Comparison of ENCODE assay signal across 16 cellular contexts in the genomic region with DNA sequence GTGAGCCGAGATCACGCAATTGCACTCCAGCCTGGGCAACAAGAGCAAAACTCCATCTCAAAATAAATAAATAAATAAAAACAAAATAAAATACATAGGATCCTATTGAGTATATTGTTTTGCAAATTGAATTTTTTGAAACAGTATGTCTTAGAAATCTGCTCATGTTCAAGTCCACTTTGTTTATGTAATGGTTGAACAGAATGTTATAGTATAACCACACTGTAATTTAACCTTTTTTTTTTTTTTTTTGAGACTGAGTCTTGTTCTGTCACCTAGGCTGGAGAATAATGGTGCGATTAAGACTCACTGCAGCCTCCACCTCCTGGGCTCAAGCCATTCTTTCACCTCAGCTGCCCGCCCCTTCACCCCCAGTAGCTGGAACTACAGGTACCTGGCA. TPM values are rescaled to one million over a fixed set of nuclear protein-coding genes. Genes with fewer than 3 reads are reported as not detected.
DNase-seq lines count a peak whose midpoint lies in the region; ATAC-seq, FAIRE-seq and TF ChIP-seq lines count a peak whose summit lies in the region.
"Had no signal": no experiment of that assay in that cellular context is flagged by ENCODE, and none has a peak within 500 bp of the region (broad histone marks: within the 10 kb centered on the region; RNA-seq: fewer than 3 reads in every experiment).

No MANE protein-coding gene starts in this region.

- no peaks in the 10 kb centered on the region for H3K9me3 Mint-ChIP-seq in HFFc6
- H3K9me3 Mint-ChIP-seq: CD4-positive, alpha-beta memory T cell had no signal

- H2BK5ac ChIP-seq in trophoblast cell (ENCODE audit: low read depth, low read length, poor library complexity) = no peak overlapping the region

- H3K27me3 Mint-ChIP-seq in HFFc6 (ENCODE audit: insufficient read depth) = no peaks in the 10 kb centered on the region; the same call in 1 of the 2 replicates
- H3K27me3 Mint-ChIP-seq: B cell; CD4-positive, alpha-beta memory T cell had no signal

- TF ChIP-seq CTCF in HFFc6 (IDR thresholded peaks at IDR 0.05) = no peak
- no peak for TF ChIP-seq CTCF in K562 (IDR thresholded peaks at IDR 0.05 in 2 of 3, conservative IDR thresholded peaks at IDR 0.05 in 1 of 3; ENCODE audit: insufficient read depth in 2 of 3, low read depth in 1 of 3, low read length in 3 of 3)

- H3K79me2 ChIP-seq in K562 (ENCODE audit: control insufficient read depth, insufficient read depth, low read length) (no peaks in the 10 kb centered on the region), trophoblast cell (ENCODE audit: control insufficient read depth, insufficient read depth, low read length, poor library complexity) (no peaks in the 10 kb centered on the region)

- peaks cover 0 to 32% (median 0%) of the 10 kb centered on the region in 11 experiments; a peak in 3 of 22 replicates for H4K20me1 ChIP-seq in BLaER1 treated with 17β-estradiol and CSF1 and Interleukin-3, amounts not matched to agents 10 nM and 100 nM
- no peaks in the 10 kb centered on the region for H4K20me1 ChIP-seq in K562 (replicated peaks; ENCODE audit: control insufficient read depth, insufficient read depth, low read length)

- WGBS in K562 (ENCODE audit: insufficient coverage, low coverage, missing lambda C conversion rate) = 91% methylated on average over 4 of the region's 4 CpGs
- no CpG with 5 or more reads among the region's 4 CpGs for whole genome bisulfite sequencing in trophoblast cell (ENCODE audit: extremely low coverage, insufficient coverage, insufficient read length)

- no peak overlapping the region for H2BK120ac ChIP-seq in trophoblast cell (ENCODE audit: insufficient read depth, low read length, poor library complexity)

- H3K4me1 Mint-ChIP-seq in HFFc6 (ENCODE audit: low read depth) = peaks cover 46% of the 10 kb centered on the region
- H3K4me1 Mint-ChIP-seq: CD4-positive, alpha-beta memory T cell had no signal

- no peak overlapping the region for H3K23ac ChIP-seq in trophoblast cell (ENCODE audit: low read length)

- no peak for ATAC-seq in K562
- no peak for ATAC-seq in stimulated activated naive CD8-positive, alpha-beta T cell treated with anti-CD3 and anti-CD28 coated beads, Interleukin-15, Interleukin-2, amounts not matched to agents 100 U/mL and 50 U/mL, for 24 hours
- ATAC-seq: HepG2 had no signal

- H3K36me3 Mint-ChIP-seq in HFFc6 (ENCODE audit: low read depth) = peaks cover 35% of the 10 kb centered on the region

- FAIRE-seq in K562 (lab: Jason Lieb, UNC) = no peak
- FAIRE-seq: GM12891, HepG2 had no signal

- no peak overlapping the region for H4K8ac ChIP-seq in trophoblast cell (ENCODE audit: low read depth, low read length)

- no peak for DNase-seq in HFFc6
- no peak for DNase-seq in K562 (ENCODE audit: extremely low read depth in 1 of 4, low spot score in 3 of 4)
- no peak for DNase-seq in trophoblast cell
- DNase-seq in stimulated activated naive CD8-positive, alpha-beta T cell treated with anti-CD3 and anti-CD28 coated beads, Interleukin-15, Interleukin-2, amounts not matched to agents 100 U/mL and 50 U/mL, for 24 hours = no peak
- no peak for DNase-seq in LoVo (ENCODE audit: low spot score)
- no peak for DNase-seq in C1 segment of cervical spinal cord (lab: John Stamatoyannopoulos, UW)
- DNase-seq in NCI-H1694 (lab: John Stamatoyannopoulos, UW) = no peak
- DNase-seq: 8988T; CD4-positive, alpha-beta memory T cell; DMS79 treated with DMSO at 0.1 percent for 48 hours; HCEC 1CT had no signal

- H2AK5ac ChIP-seq in trophoblast cell (ENCODE audit: low read length) = no peak overlapping the region

- H3K14ac ChIP-seq in trophoblast cell (ENCODE audit: low read length) = no peak overlapping the region

- TF ChIP-seq EP300 in K562 (IDR thresholded peaks at IDR 0.05; ENCODE audit: low read length) = no peak

- no TSS peak for BruUV-seq in K562 (replicated peaks; lab: Mats Ljungman, UMichigan)

- H3K27ac ChIP-seq in BLaER1 treated with 17β-estradiol and CSF1 and Interleukin-3, amounts not matched to agents 10 nM and 100 nM = peak overlapping the region in 1 of 11 experiments; percentile 38; a peak in 1 of 22 replicates
- H3K27ac ChIP-seq in K562 (ENCODE audit: extremely low read depth, low read depth, low read length) = no peak overlapping the region
- no peak overlapping the region for H3K27ac ChIP-seq in trophoblast cell (ENCODE audit: low read depth, low read length)
- H3K27ac ChIP-seq: KMS-11 had no signal

- no peak overlapping the region for H3K4me3 ChIP-seq in BLaER1 treated with 17β-estradiol and CSF1 and Interleukin-3, amounts not matched to agents 10 nM and 100 nM
- no peak overlapping the region for H3K4me3 ChIP-seq in K562
- no peak overlapping the region for H3K4me3 ChIP-seq in trophoblast cell (ENCODE audit: low read depth, low read length)

- TF ChIP-seq POLR2A in K562 (conservative IDR thresholded peaks at IDR 0.05) = no peak

- H3K18ac ChIP-seq in trophoblast cell (ENCODE audit: low read length) = no peak overlapping the region

- H3K4me3 Mint-ChIP-seq in HFFc6 = no peak overlapping the region
- H3K4me3 Mint-ChIP-seq: CD4-positive, alpha-beta memory T cell had no signal

- intact Hi-C loops in K562 (cut with micrococcal nuclease) = no loop called here

- in situ Hi-C loops in K562 (cut with MboI) = no loop called here

- peak overlapping the region; percentile 29; the same call in 1 of the 2 replicates for H3K27ac Mint-ChIP-seq in HFFc6
- H3K27ac Mint-ChIP-seq: B cell had no signal

- no peak overlapping the region for H3K9ac ChIP-seq in BLaER1 treated with 17β-estradiol and CSF1 and Interleukin-3, amounts not matched to agents 10 nM and 100 nM
- H3K9ac ChIP-seq in K562 (ENCODE audit: insufficient read depth in 1 of 2, low read depth in 2 of 2, low read length in 2 of 2) (no peak overlapping the region), trophoblast cell (ENCODE audit: low read length) (no peak overlapping the region)
- H3K9ac ChIP-seq: KMS-11 had no signal

- no peaks in the 10 kb centered on the region; a peak in 1 of 22 replicates for H3K9me3 ChIP-seq in BLaER1 treated with 17β-estradiol and CSF1 and Interleukin-3, amounts not matched to agents 10 nM and 100 nM (replicated peaks in 1 of 11)
- H3K9me3 ChIP-seq in K562 (replicated peaks; ENCODE audit: control insufficient read depth, insufficient read depth, low read depth, low read length) (no peaks in the 10 kb centered on the region), trophoblast cell (ENCODE audit: insufficient read depth, low read depth, low read length) (no peaks in the 10 kb centered on the region)

- POLR2A ChIA-PET in K562 (lab: Yijun Ruan, JAX) = interaction anchor here (0.9 kb wide), 1 partner anchor 396 kb away, joined by 3 read pairs; no protein-coding TSS in a partner anchor

- peaks cover 10% of the 10 kb centered on the region for H3K79me1 ChIP-seq in trophoblast cell (ENCODE audit: low read length)

- peaks cover 1 to 30% (median 12%) of the 10 kb centered on the region in 11 experiments; a peak in 20 of 22 replicates for H3K36me3 ChIP-seq in BLaER1 treated with 17β-estradiol and CSF1 and Interleukin-3, amounts not matched to agents 10 nM and 100 nM
- no peaks in the 10 kb centered on the region for H3K36me3 ChIP-seq in K562 (ENCODE audit: control insufficient read depth, insufficient read depth, low read length)
- peaks cover 0 to 3% of the 10 kb centered on the region in 2 experiments for H3K36me3 ChIP-seq in trophoblast cell (ENCODE audit: control insufficient read depth in 1 of 2, insufficient read depth in 2 of 2, low read length in 2 of 2)

- no peaks in the 10 kb centered on the region for H3K9me1 ChIP-seq in K562 (ENCODE audit: control insufficient read depth, insufficient read depth, low read length)

- peak overlapping the region; percentile 58 to 84 (median 71); a peak in 19 of 22 replicates for H3K4me2 ChIP-seq in BLaER1 treated with 17β-estradiol and CSF1 and Interleukin-3, amounts not matched to agents 10 nM and 100 nM
- H3K4me2 ChIP-seq in K562 (ENCODE audit: insufficient read depth, low read length) = no peak overlapping the region
- no peak overlapping the region for H3K4me2 ChIP-seq in trophoblast cell (ENCODE audit: low read length)
- H3K4me2 ChIP-seq: KMS-11 had no signal

- H3K4me1 ChIP-seq in BLaER1 treated with 17β-estradiol and CSF1 and Interleukin-3, amounts not matched to agents 10 nM and 100 nM = peaks cover 17 to 20% (median 19%) of the 10 kb centered on the region in 10 experiments
- no peaks in the 10 kb centered on the region; a peak in 2 of 5 replicates for H3K4me1 ChIP-seq in K562 (replicated peaks in 1 of 2; ENCODE audit: control insufficient read depth in 2 of 2, insufficient read depth in 2 of 2, low read length in 2 of 2)
- H3K4me1 ChIP-seq in trophoblast cell (ENCODE audit: control insufficient read depth in 1 of 2, insufficient read depth in 2 of 2, low read length in 2 of 2) = peaks cover 7 to 11% of the 10 kb centered on the region in 2 experiments

- no peak overlapping the region for H4K12ac ChIP-seq in trophoblast cell (ENCODE audit: low read depth, low read length)

- no peak overlapping the region for H3K4ac ChIP-seq in trophoblast cell (ENCODE audit: low read depth, low read length)

- H3K27me3 ChIP-seq in BLaER1 treated with 17β-estradiol and CSF1 and Interleukin-3, amounts not matched to agents 10 nM and 100 nM = no peaks in the 10 kb centered on the region
- no peaks in the 10 kb centered on the region for H3K27me3 ChIP-seq in K562 (ENCODE audit: control insufficient read depth in 2 of 2, insufficient read depth in 2 of 2, low read length in 2 of 2)
- no peaks in the 10 kb centered on the region for H3K27me3 ChIP-seq in trophoblast cell (ENCODE audit: insufficient read depth, low read length)

- H2AFZ ChIP-seq in K562 (ENCODE audit: low read depth, low read length) (no peak overlapping the region), trophoblast cell (ENCODE audit: insufficient read depth, low read length, poor library complexity) (no peak overlapping the region)

- TF ChIP-seq RAD21 in K562 (CRISPR knock-in tag; conservative IDR thresholded peaks at IDR 0.05 in 1 of 2, IDR thresholded peaks at IDR 0.05 in 1 of 2) = no peak

- H4K91ac ChIP-seq in trophoblast cell (ENCODE audit: low read depth, low read length) = no peak overlapping the region

- peak overlapping the region; percentile 61 for H2BK12ac ChIP-seq in trophoblast cell (ENCODE audit: low read length)

- CTCF ChIA-PET in K562 (lab: Yijun Ruan, JAX; ENCODE audit: low intra/inter-chr PET ratio) = no interaction called here

RNA-seq across cellular contexts. Expression of a gene that starts 31.4 kb away (rescaled TPM):
- total RNA-seq in HFFc6 (2021; fragmentation: NEBNext Ultra II Directional; extraction: Animal tissue kit (Norgen Biotek cat#: 25700)) = 100 to 1,000 TPM; 331 to 377 (median 362) TPM
- total RNA-seq in K562 (2011; cell fraction: chromatin; rRNA removed; ENCODE audit: low replicate concordance) = 81.4 and 87.8 TPM in 2 replicates
- total RNA-seq in K562 (2011; cell fraction: nucleolus; rRNA removed) = 72.1 and 72.5 TPM in 2 replicates
- total RNA-seq in K562 (2011; cell fraction: nucleoplasm; rRNA removed) = 120 and 137 TPM in 2 replicates
- total RNA-seq in K562 (2014; rRNA removed) (338 and 413 TPM in 2 replicates), K562 (2014; rRNA removed; fragmentation: Illumina TruSeq; extraction: Trizol) (431 and 459 TPM in 2 replicates), K562 (2015; rRNA removed; fragmentation: Illumina TruSeq; extraction: Trizol) (358 and 374 TPM in 2 replicates), K562 (2021) (481 and 484 TPM in 2 replicates)
- polyA plus RNA-seq in K562 (2011; rRNA removed) (462 and 543 TPM in 2 replicates), K562 (2014; fragmentation: Illumina TruSeq; extraction: Trizol) (423 and 468 TPM in 2 replicates), K562 (2014; fragmentation: Nextera tagmentation; extraction: Ambion mirVana) (1,000 to 10,000 TPM; 1,113 to 1,298 TPM), K562 (2014; rRNA removed) (648 and 751 TPM in 2 replicates)
- polyA plus RNA-seq in K562 (2011; cell fraction: cytosol; rRNA removed) = 168 and 348 TPM in 2 replicates
- 85.5 and 167 TPM in 2 replicates for polyA plus RNA-seq in K562 (2011; cell fraction: nucleus; rRNA removed)
- 387 and 679 TPM in 2 replicates for polyA plus RNA-seq in K562 (2012)
- polyA minus RNA-seq in K562 (2011; rRNA and poly(A)+ RNA removed) = 322 and 330 TPM in 2 replicates
- polyA minus RNA-seq in K562 (2011; cell fraction: cytosol; rRNA and poly(A)+ RNA removed) = 106 and 108 TPM in 2 replicates
- 32.7 and 66.8 TPM in 2 replicates for polyA minus RNA-seq in K562 (2011; cell fraction: nucleus; rRNA and poly(A)+ RNA removed)
- 191 and 200 TPM in 2 replicates for polyA plus RNA-seq in trophoblast cell (2013)

RNA-seq across cellular contexts. Expression of a gene that starts 33.2 kb away (rescaled TPM):
- total RNA-seq in HFFc6 (2021; fragmentation: NEBNext Ultra II Directional; extraction: Animal tissue kit (Norgen Biotek cat#: 25700)) = 10 to 100 TPM; 15.8 to 25.5 (median 19.0) TPM
- 3.7 and 4.7 TPM in 2 replicates for total RNA-seq in K562 (2011; cell fraction: chromatin; rRNA removed; ENCODE audit: low replicate concordance)
- 1.7 TPM in 2 replicates for total RNA-seq in K562 (2011; cell fraction: nucleolus; rRNA removed)
- total RNA-seq in K562 (2011; cell fraction: nucleoplasm; rRNA removed) = 2.5 and 3.8 TPM in 2 replicates
- total RNA-seq in K562 (2014; rRNA removed) = 0.68 and 0.73 TPM in 2 replicates
- 1.5 and 1.8 TPM in 2 replicates for total RNA-seq in K562 (2014; rRNA removed; fragmentation: Illumina TruSeq; extraction: Trizol)
- 0.98 and 1.1 TPM in 2 replicates for total RNA-seq in K562 (2015; rRNA removed; fragmentation: Illumina TruSeq; extraction: Trizol)
- 1.6 and 1.9 TPM in 2 replicates for total RNA-seq in K562 (2021)
- 1.7 and 4.4 TPM in 2 replicates for polyA plus RNA-seq in K562 (2011; rRNA removed)
- 1.3 and 2.7 TPM in 2 replicates for polyA plus RNA-seq in K562 (2011; cell fraction: cytosol; rRNA removed)
- 3.0 and 4.1 TPM in 2 replicates for polyA plus RNA-seq in K562 (2011; cell fraction: nucleus; rRNA removed)
- polyA plus RNA-seq in K562 (2012) = 1.9 and 2.1 TPM in 2 replicates
- polyA plus RNA-seq in K562 (2014; fragmentation: Illumina TruSeq; extraction: Trizol) = 1.4 and 1.8 TPM in 2 replicates
- polyA plus RNA-seq in K562 (2014; fragmentation: Nextera tagmentation; extraction: Ambion mirVana) = under 1 TPM; 0.67 to 0.72 TPM
- polyA plus RNA-seq in K562 (2014; rRNA removed) = 0.80 and 2.0 TPM in 2 replicates
- 1.3 and 1.9 TPM in 2 replicates for polyA minus RNA-seq in K562 (2011; rRNA and poly(A)+ RNA removed)
- polyA minus RNA-seq in K562 (2011; cell fraction: cytosol; rRNA and poly(A)+ RNA removed) = 1.2 and 1.5 TPM in 2 replicates
- polyA minus RNA-seq in K562 (2011; cell fraction: nucleus; rRNA and poly(A)+ RNA removed) = 1.2 and 1.5 TPM in 2 replicates
- polyA plus RNA-seq in trophoblast cell (2013) = 267 and 277 TPM in 2 replicates

RNA-seq across cellular contexts. Expression of a gene that starts 52.2 kb away (rescaled TPM):
- not detected for total RNA-seq in HFFc6 (2021; fragmentation: NEBNext Ultra II Directional; extraction: Animal tissue kit (Norgen Biotek cat#: 25700))
- 0.21 and 0.62 TPM in 2 replicates for total RNA-seq in K562 (2011; cell fraction: chromatin; rRNA removed; ENCODE audit: low replicate concordance)
- total RNA-seq in K562 (2011; cell fraction: nucleolus; rRNA removed) = 0.13 and 0.33 TPM in 2 replicates
- total RNA-seq in K562 (2011; cell fraction: nucleoplasm; rRNA removed) = 0.22 and 0.23 TPM in 2 replicates
- total RNA-seq in K562 (2014; rRNA removed) = not detected in 2 replicates
- 0.07 and 0.13 TPM in 2 replicates for total RNA-seq in K562 (2014; rRNA removed; fragmentation: Illumina TruSeq; extraction: Trizol)
- 0.07 and 0.08 TPM in 2 replicates for total RNA-seq in K562 (2015; rRNA removed; fragmentation: Illumina TruSeq; extraction: Trizol)
- total RNA-seq in K562 (2021) = 0.09 and 0.16 TPM in 2 replicates
- polyA plus RNA-seq in K562 (2011; rRNA removed) = 0.26 and 0.29 TPM in 2 replicates
- polyA plus RNA-seq in K562 (2011; cell fraction: cytosol; rRNA removed) = 0.12 and 0.16 TPM in 2 replicates
- polyA plus RNA-seq in K562 (2011; cell fraction: nucleus; rRNA removed) = 0.10 and 0.31 TPM in 2 replicates
- 0.29 and 0.87 TPM in 2 replicates for polyA plus RNA-seq in K562 (2012)
- polyA plus RNA-seq in K562 (2014; fragmentation: Illumina TruSeq; extraction: Trizol) = 0.04 and 0.11 TPM in 2 replicates
- polyA plus RNA-seq in K562 (2014; fragmentation: Nextera tagmentation; extraction: Ambion mirVana) = under 1 TPM; 0.08 to 0.15 TPM
- polyA plus RNA-seq in K562 (2014; rRNA removed) = 0.08 TPM in 2 replicates
- polyA minus RNA-seq in K562 (2011; rRNA and poly(A)+ RNA removed) = 0.53 and 0.63 TPM in 2 replicates
- polyA minus RNA-seq in K562 (2011; cell fraction: cytosol; rRNA and poly(A)+ RNA removed) = 1.4 TPM in 1 of 2 replicates, not detected in the other
- 0.13 and 0.33 TPM in 2 replicates for polyA minus RNA-seq in K562 (2011; cell fraction: nucleus; rRNA and poly(A)+ RNA removed)
- polyA plus RNA-seq in trophoblast cell (2013) = 0.04 and 0.10 TPM in 2 replicates
- polyA plus RNA-seq: HepG2 had no signal

Comparison
In these comparisons a context has a peak if more than half of its experiments do, and no peak if none do; other contexts are left out.
1. H3K4me2 ChIP-seq: peak in BLaER1 treated with 17β-estradiol and CSF1 and Interleukin-3, amounts not matched to agents 10 nM and 100 nM (11 of 11); none in K562 (single experiment) and trophoblast cell (single experiment).